1 cellular context compared by ENCODE assay signal in the genomic region with DNA sequence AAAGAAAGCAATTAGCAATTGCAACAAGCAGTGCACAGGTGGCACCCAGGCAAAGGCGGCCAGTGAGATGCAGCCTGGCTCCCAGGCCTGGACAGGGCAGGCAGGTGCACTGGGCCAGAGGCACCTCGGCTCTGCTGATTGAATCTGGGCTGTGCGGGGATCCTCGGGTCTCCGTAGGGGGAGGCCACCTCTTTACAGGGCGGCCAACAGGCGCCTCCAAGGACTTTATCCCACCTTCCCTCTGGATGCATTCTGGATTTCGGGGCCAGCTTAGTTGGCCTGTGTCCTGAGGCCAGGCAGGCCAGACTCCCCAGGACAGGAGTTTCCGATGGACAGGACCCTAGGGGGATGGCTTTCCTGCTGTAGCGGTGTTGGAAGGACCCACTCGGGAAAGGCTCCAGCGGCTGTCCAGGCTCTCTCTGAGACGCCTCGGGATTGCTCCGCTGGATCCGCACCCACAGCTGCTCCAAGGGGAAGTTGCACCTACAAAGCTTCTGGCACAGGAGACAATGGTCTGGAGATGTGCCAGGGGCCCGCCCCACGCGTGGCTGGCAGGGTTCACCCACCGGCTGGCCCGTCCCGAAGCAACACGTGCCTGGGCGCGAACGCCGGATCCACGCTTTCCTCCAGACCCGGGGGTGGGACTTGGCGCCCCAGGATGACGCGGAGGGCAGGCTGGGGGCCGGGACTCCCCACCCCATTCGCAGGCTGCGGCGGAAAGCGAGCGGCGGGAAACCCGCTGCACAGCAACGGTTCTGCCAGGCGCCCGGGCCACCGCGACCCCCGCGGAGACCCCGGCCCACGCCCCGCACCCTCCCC.
A peak's percentile ranks its signal among the peaks of the same experiment; 100 is the strongest.
TF ChIP-seq lines count a peak whose summit lies in the region.

No MANE protein-coding gene starts in this region.

TF ChIP-seq in H1, 55 proteins besides CTCF, POLR2A, EP300 and RAD21:
- TF ChIP-seq KDM4A (IDR thresholded peaks at IDR 0.05; ENCODE audit: low read depth, low read length, severe bottlenecking) (peak; percentile 46), CREB1 (IDR thresholded peaks at IDR 0.05) (peak; percentile 90), TBP (IDR thresholded peaks at IDR 0.05; ENCODE audit: low read depth, low read length) (no peak), TAF7 (optimal IDR thresholded peaks at IDR 0.05; ENCODE audit: borderline replicate concordance, low read depth, low read length) (no peak), CEBPB (IDR thresholded peaks at IDR 0.05; ENCODE audit: low read depth, low read length) (no peak), PHF8 (conservative IDR thresholded peaks at IDR 0.05; ENCODE audit: low read depth, low read length) (no peak), SAP30 (IDR thresholded peaks at IDR 0.05; ENCODE audit: insufficient read depth, insufficient replicate concordance, low read length) (no peak), HDAC6 (IDR thresholded peaks at IDR 0.05; ENCODE audit: low read depth, low read length) (no peak), JUND (IDR thresholded peaks at IDR 0.05; ENCODE audit: low read length) (no peak)
- TF ChIP-seq, protein P1, sequence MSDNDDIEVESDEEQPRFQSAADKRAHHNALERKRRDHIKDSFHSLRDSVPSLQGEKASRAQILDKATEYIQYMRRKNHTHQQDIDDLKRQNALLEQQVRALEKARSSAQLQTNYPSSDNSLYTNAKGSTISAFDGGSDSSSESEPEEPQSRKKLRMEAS (IDR thresholded peaks at IDR 0.05), result peak; percentile 70
- TF ChIP-seq, protein P2, sequence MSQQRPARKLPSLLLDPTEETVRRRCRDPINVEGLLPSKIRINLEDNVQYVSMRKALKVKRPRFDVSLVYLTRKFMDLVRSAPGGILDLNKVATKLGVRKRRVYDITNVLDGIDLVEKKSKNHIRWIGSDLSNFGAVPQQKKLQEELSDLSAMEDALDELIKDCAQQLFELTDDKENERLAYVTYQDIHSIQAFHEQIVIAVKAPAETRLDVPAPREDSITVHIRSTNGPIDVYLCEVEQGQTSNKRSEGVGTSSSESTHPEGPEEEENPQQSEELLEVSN (IDR thresholded peaks at IDR 0.05), result 0 out of 2 replicates have a peak, but pooled peaks have one; percentile 11
